8 cellular contexts compared by ENCODE assay signal in genomic region chr12:121781751-121782615, GRCh38. TPM values are rescaled to one million over a fixed set of nuclear protein-coding genes. Genes with fewer than 3 reads are reported as not detected.
DNase-seq lines count a peak whose midpoint lies in the region; ATAC-seq, FAIRE-seq and TF ChIP-seq lines count a peak whose summit lies in the region.

No MANE protein-coding gene starts in this region.

- peak overlapping the region; percentile 74 for H3K4me3 Mint-ChIP-seq in activated T-helper 2 cell treated with anti-CD3 and anti-CD28 coated beads, Interferon-gamma antibody, Interleukin-2, Interleukin-4, amounts not matched to agents 10 μg/mL and 5 μg/mL and 100 μg/mL, durations not matched to agents 14 hours and 24 hours and 36 hours (ENCODE audit: low read depth)

- POLR2A ChIA-PET in A549 (lab: Yijun Ruan, JAX), result interaction anchor here (0.6 to 1.5 kb wide), 5 partner anchors 10 to 106 kb away, joined by 3 to 11 read pairs (median 3); partner anchors contain the start of genes PSMD9 and RHOF

- H3K4me2 ChIP-seq in A549, result peak overlapping the region; percentile 70
- H3K4me2 ChIP-seq in hepatocyte, result peak overlapping the region; percentile 60

- H3K27me3 ChIP-seq in hepatocyte, result no peaks in the 10 kb centered on the region
- H3K27me3 ChIP-seq in thoracic aorta (replicated peaks; ENCODE audit: insufficient read depth), result no peaks in the 10 kb centered on the region

- TF ChIP-seq EP300 in A549 (IDR thresholded peaks at IDR 0.05), result no peak

- H3K4me3 ChIP-seq in A549, result no peak overlapping the region
- no peak overlapping the region for H3K4me3 ChIP-seq in hepatocyte
- peak overlapping the region; percentile 19 for H3K4me3 ChIP-seq in thoracic aorta

- H3K27ac ChIP-seq in A549, result peak overlapping the region; percentile 72 to 100
- peak overlapping the region; percentile 52 for H3K27ac ChIP-seq in hepatocyte
- H3K27ac ChIP-seq in thoracic aorta, result no peak overlapping the region

- H3K36me3 Mint-ChIP-seq in activated T-helper 2 cell treated with anti-CD3 and anti-CD28 coated beads, Interferon-gamma antibody, Interleukin-2, Interleukin-4, amounts not matched to agents 10 μg/mL and 5 μg/mL and 100 μg/mL, durations not matched to agents 14 hours and 24 hours and 36 hours (ENCODE audit: low read depth), result peaks cover 59% of the 10 kb centered on the region

- FAIRE-seq in A549 (lab: Jason Lieb, UNC), result no peak

- peak overlapping the region; percentile 98 for H3K27ac Mint-ChIP-seq in activated T-helper 2 cell treated with anti-CD3 and anti-CD28 coated beads, Interferon-gamma antibody, Interleukin-2, Interleukin-4, amounts not matched to agents 10 μg/mL and 5 μg/mL and 100 μg/mL, durations not matched to agents 14 hours and 24 hours and 36 hours

- H3K9me3 ChIP-seq in A549, result no peaks in the 10 kb centered on the region
- H3K9me3 ChIP-seq in hepatocyte (ENCODE audit: low read depth), result no peaks in the 10 kb centered on the region
- H3K9me3 ChIP-seq in thoracic aorta, result no peaks in the 10 kb centered on the region

- no peak for TF ChIP-seq POLR2A in A549 (IDR thresholded peaks at IDR 0.05; ENCODE audit: low read length)

- H3K9me2 ChIP-seq in hepatocyte (replicated peaks; ENCODE audit: insufficient read depth), result no peaks in the 10 kb centered on the region

- TF ChIP-seq CTCF in A549 (IDR thresholded peaks at IDR 0.05) (no peak), hepatocyte (IDR thresholded peaks at IDR 0.05; ENCODE audit: poor library complexity) (no peak), thoracic aorta (IDR thresholded peaks at IDR 0.05) (no peak)

- no peak overlapping the region for H2AFZ ChIP-seq in hepatocyte

- DNase-seq in A549 (ENCODE audit: low read depth in 1 of 2, low spot score in 1 of 2) (no peak), HUDEP-2 (lab: John Stamatoyannopoulos, UW; ENCODE audit: unreplicated experiment in 76 of 76) (peak in 44 of 76 experiments; percentile 10 to 63 (median 30)), hepatocyte (ENCODE audit: low spot score) (no peak), thoracic aorta (ENCODE audit: low spot score) (no peak), inferior parietal cortex (ENCODE audit: extremely low spot score) (no peak), cerebellar nuclear complex (lab: John Stamatoyannopoulos, UW) (no peak)
- DNase-seq in activated T-helper 2 cell treated with anti-CD3 and anti-CD28 coated beads, Interferon-gamma antibody, Interleukin-2, Interleukin-4, amounts not matched to agents 10 μg/mL and 5 μg/mL and 100 μg/mL, durations not matched to agents 14 hours and 24 hours and 36 hours (ENCODE audit: low spot score), result no peak

- H3K27me3 Mint-ChIP-seq in activated T-helper 2 cell treated with anti-CD3 and anti-CD28 coated beads, Interferon-gamma antibody, Interleukin-2, Interleukin-4, amounts not matched to agents 10 μg/mL and 5 μg/mL and 100 μg/mL, durations not matched to agents 14 hours and 24 hours and 36 hours (ENCODE audit: low read depth), result no peaks in the 10 kb centered on the region

- H3K4me1 Mint-ChIP-seq in activated T-helper 2 cell treated with anti-CD3 and anti-CD28 coated beads, Interferon-gamma antibody, Interleukin-2, Interleukin-4, amounts not matched to agents 10 μg/mL and 5 μg/mL and 100 μg/mL, durations not matched to agents 14 hours and 24 hours and 36 hours (ENCODE audit: low read depth), result peaks cover 40% of the 10 kb centered on the region

- TF ChIP-seq RAD21 in A549 (conservative IDR thresholded peaks at IDR 0.05 in 1 of 2, IDR thresholded peaks at IDR 0.05 in 1 of 2), result no peak

- no peaks in the 10 kb centered on the region for H3K9me3 Mint-ChIP-seq in activated T-helper 2 cell treated with anti-CD3 and anti-CD28 coated beads, Interferon-gamma antibody, Interleukin-2, Interleukin-4, amounts not matched to agents 10 μg/mL and 5 μg/mL and 100 μg/mL, durations not matched to agents 14 hours and 24 hours and 36 hours

- peaks cover 3% of the 10 kb centered on the region for H4K20me1 ChIP-seq in hepatocyte (ENCODE audit: insufficient read depth, poor library complexity, severe bottlenecking)

- CTCF ChIA-PET in A549 (lab: Yijun Ruan, JAX), result interaction anchor here (1.0 to 72.2 kb wide), 7 partner anchors 4 to 119 kb away, joined by 3 to 2657 read pairs (median 5); partner anchors contain the start of genes PSMD9, RHOF, SETD1B and TMEM120B

- WGBS in A549 (ENCODE audit: missing lambda C conversion rate), result 23% methylated on average over 21 of the region's 21 CpGs
- WGBS in hepatocyte (ENCODE audit: low lambda C conversion rate, missing lambda C conversion rate), result 52% methylated on average over 21 of the region's 21 CpGs

- ATAC-seq in A549, result peak; percentile 26 to 32; a peak in 3 of 6 replicates
- ATAC-seq in GM19035 (IDR thresholded peaks at IDR 0.05; ENCODE audit: unreplicated experiment), result peak; percentile 62
- ATAC-seq in thoracic aorta (ENCODE audit: insufficient number of reproducible peaks, low FRiP score, low read depth), result no peak

- H3K79me2 ChIP-seq in hepatocyte, result peaks cover 25% of the 10 kb centered on the region

- intact Hi-C loops in activated T-helper 2 cell treated with anti-CD3 and anti-CD28 coated beads, Interferon-gamma antibody, Interleukin-2, Interleukin-4, amounts not matched to agents 10 μg/mL and 5 μg/mL and 100 μg/mL, durations not matched to agents 14 hours and 24 hours and 36 hours (cut with micrococcal nuclease), result loop anchor here (1.0 to 10.0 kb wide), 2 partner anchors 11 to 383 kb away; partner anchors contain the start of gene RHOF

- H3K36me3 ChIP-seq in hepatocyte (replicated peaks; ENCODE audit: insufficient read depth, low read depth) (no peaks in the 10 kb centered on the region), thoracic aorta (no peaks in the 10 kb centered on the region)

- H3K4me1 ChIP-seq in A549, result peaks cover 65% of the 10 kb centered on the region
- peaks cover 11% of the 10 kb centered on the region for H3K4me1 ChIP-seq in hepatocyte (ENCODE audit: insufficient read depth)
- H3K4me1 ChIP-seq in thoracic aorta (ENCODE audit: control insufficient read depth in 1 of 2, low read depth in 2 of 2), result peaks cover 0 to 4% of the 10 kb centered on the region in 2 donors

TF ChIP-seq in A549, 52 proteins besides CTCF, POLR2A, EP300 and RAD21:
- no peak for TF ChIP-seq FOSL2 (IDR thresholded peaks at IDR 0.05)
- peak; percentile 34 for TF ChIP-seq FOSL2 (CRISPR knock-in tag; IDR thresholded peaks at IDR 0.05)
- TF ChIP-seq MAX (IDR thresholded peaks at IDR 0.05), result 0 out of 2 replicates have a peak, but pooled peaks have one; percentile 11
- TF ChIP-seq HEYL (CRISPR knock-in tag; IDR thresholded peaks at IDR 0.05), result no peak
- peak in 1 of 2 experiments; percentile 53; a peak in 1 of 4 replicates for TF ChIP-seq CEBPB (IDR thresholded peaks at IDR 0.05)

RNA-seq across cellular contexts. Expression of gene RHOF, which starts 11.5 kb away (rescaled TPM):
- polyA plus RNA-seq in A549 (2011; rRNA removed), result 47.1 and 48.0 TPM in 2 replicates
- 84.7 and 94.6 TPM in 2 replicates for polyA plus RNA-seq in A549 (2012; cell fraction: cytosol; rRNA removed)
- polyA plus RNA-seq in A549 (2012; cell fraction: nucleus; rRNA removed), result 108 and 113 TPM in 2 replicates
- 48.6 to 52.3 TPM (median 51.8 TPM) in 3 replicates for polyA plus RNA-seq in A549 (2017; fragmentation: RNase III; extraction: RNeasy Plus Mini Kit Qiagen cat#74134 plus additional on column Dnase treatment)
- polyA minus RNA-seq in A549 (2011; rRNA and poly(A)+ RNA removed), result 88.9 and 139 TPM in 2 replicates
- 115 and 119 TPM in 2 replicates for total RNA-seq in activated T-helper 2 cell treated with anti-CD3 and anti-CD28 coated beads, Interferon-gamma antibody, Interleukin-2, Interleukin-4, amounts not matched to agents 10 μg/mL and 5 μg/mL and 100 μg/mL, durations not matched to agents 14 hours and 24 hours and 36 hours
- 38.7 and 45.3 TPM in 2 replicates for total RNA-seq in hepatocyte
- polyA plus RNA-seq in hepatocyte, result 40.4 and 43.6 TPM in 2 replicates
- 10 to 100 TPM; 12.0 to 30.2 TPM for total RNA-seq in thoracic aorta

RNA-seq across cellular contexts. Expression of gene SETD1B, which starts 21.8 kb away (rescaled TPM):
- polyA plus RNA-seq in A549 (2011; rRNA removed) (1.1 and 2.1 TPM in 2 replicates), A549 (2017; fragmentation: RNase III; extraction: RNeasy Plus Mini Kit Qiagen cat#74134 plus additional on column Dnase treatment) (7.4 to 8.6 TPM (median 8.0 TPM) in 3 replicates), hepatocyte (2.5 and 2.7 TPM in 2 replicates)
- polyA plus RNA-seq in A549 (2012; cell fraction: cytosol; rRNA removed), result 2.2 and 3.1 TPM in 2 replicates
- polyA plus RNA-seq in A549 (2012; cell fraction: nucleus; rRNA removed), result 6.5 and 9.1 TPM in 2 replicates
- polyA minus RNA-seq in A549 (2011; rRNA and poly(A)+ RNA removed), result 2.6 and 4.2 TPM in 2 replicates
- 23.3 and 24.0 TPM in 2 replicates for total RNA-seq in activated T-helper 2 cell treated with anti-CD3 and anti-CD28 coated beads, Interferon-gamma antibody, Interleukin-2, Interleukin-4, amounts not matched to agents 10 μg/mL and 5 μg/mL and 100 μg/mL, durations not matched to agents 14 hours and 24 hours and 36 hours
- total RNA-seq in hepatocyte (2.7 and 3.8 TPM in 2 replicates), thoracic aorta (10 to 100 TPM; 21.9 to 32.7 TPM)

Comparison
In these comparisons a context has a peak if more than half of its experiments do, and no peak if none do; other contexts are left out.
1. DNase-seq: peak in HUDEP-2 (44 of 76); none in A549 (0 of 2), activated T-helper 2 cell treated with anti-CD3 and anti-CD28 coated beads, Interferon-gamma antibody, Interleukin-2, Interleukin-4, amounts not matched to agents 10 μg/mL and 5 μg/mL and 100 μg/mL, durations not matched to agents 14 hours and 24 hours and 36 hours (single experiment), hepatocyte (single experiment), thoracic aorta (single experiment), inferior parietal cortex (single experiment) and cerebellar nuclear complex (0 of 2).
2. H3K27ac ChIP-seq: peak in A549 (2 of 2) and hepatocyte (single experiment); none in thoracic aorta (0 of 2).